ENCODE assay signal across 20 cellular contexts in genomic region chr5:88193896-88194295, GRCh38.
DNase-seq lines count a peak whose midpoint lies in the region; ATAC-seq, FAIRE-seq and TF ChIP-seq lines count a peak whose summit lies in the region.
"Had no signal": no experiment of that assay in that cellular context is flagged by ENCODE, and none has a peak within 500 bp of the region (broad histone marks: within the 10 kb centered on the region; RNA-seq: fewer than 3 reads in every experiment).

No MANE protein-coding gene starts in this region.

- POLR2A ChIA-PET in IMR-90 (lab: Charles Lee; ENCODE audit: unreplicated experiment): no interaction called here
- POLR2A ChIA-PET in H1 (lab: Charles Lee; ENCODE audit: partially characterized antibody): no interaction called here

- intact Hi-C loops in IMR-90 (cut with micrococcal nuclease): no loop called here

- H3K79me1 ChIP-seq in IMR-90 (ENCODE audit: low read depth in 1 of 2, low read length in 2 of 2): no peaks in the 10 kb centered on the region
- no peaks in the 10 kb centered on the region for H3K79me1 ChIP-seq in H1 (ENCODE audit: low read depth, low read length)

- no peaks in the 10 kb centered on the region for H3K79me2 ChIP-seq in H1 (ENCODE audit: control insufficient read depth in 1 of 2, insufficient read depth in 2 of 2, low read length in 2 of 2)

- H2BK5ac ChIP-seq in IMR-90 (ENCODE audit: low read depth, low read length, poor library complexity, severe bottlenecking): no peak overlapping the region
- no peak overlapping the region for H2BK5ac ChIP-seq in H1 (ENCODE audit: low read depth, low read length)

- H3K56ac ChIP-seq in IMR-90 (ENCODE audit: extremely low read depth, insufficient read depth, low read length) (no peak overlapping the region), H1 (replicated peaks; ENCODE audit: insufficient read length, low read depth, low read length) (no peak overlapping the region)

- no peak for FAIRE-seq in H1 (lab: Jason Lieb, UNC)
- FAIRE-seq: GM18507 had no signal

- H2AFZ ChIP-seq in IMR-90 (replicated peaks; ENCODE audit: low read length, poor library complexity): no peak overlapping the region
- no peak overlapping the region for H2AFZ ChIP-seq in H1 (ENCODE audit: low read length)

- H3K9me3 ChIP-seq in IMR-90 (ENCODE audit: control insufficient read depth, insufficient read depth, low read length) (peaks cover 6% of the 10 kb centered on the region; the same call in 1 of the 2 replicates), H1 (ENCODE audit: insufficient read depth in 2 of 2, low read depth in 1 of 2, low read length in 1 of 2) (peaks cover under 1 to 4% of the 10 kb centered on the region in 2 experiments; a peak in 2 of 4 replicates)

- H2BK120ac ChIP-seq in IMR-90 (ENCODE audit: low read depth, low read length): no peak overlapping the region
- H2BK120ac ChIP-seq in H1 (replicated peaks; ENCODE audit: low read depth, low read length): no peak overlapping the region

- dilution Hi-C loops in IMR-90 (cut with HindIII; ENCODE audit: low sequenced_read_pairs, unreplicated experiment): no loop called here

- H3K4me2 ChIP-seq in IMR-90 (ENCODE audit: low read depth, low read length) (no peak overlapping the region), H1 (ENCODE audit: insufficient read depth in 1 of 2, low read depth in 2 of 2, low read length in 2 of 2) (no peak overlapping the region)

- no peak for TF ChIP-seq EP300 in H1 (IDR thresholded peaks at IDR 0.05; ENCODE audit: borderline replicate concordance in 1 of 2, low read depth in 2 of 2, low read length in 2 of 2)

- TF ChIP-seq RAD21 in IMR-90 (IDR thresholded peaks at IDR 0.05; ENCODE audit: low read length): no peak
- TF ChIP-seq RAD21 in H1 (IDR thresholded peaks at IDR 0.05 in 1 of 2, conservative IDR thresholded peaks at IDR 0.05 in 1 of 2; ENCODE audit: low read depth in 2 of 2, low read length in 2 of 2): no peak

- TF ChIP-seq POLR2A in IMR-90 (IDR thresholded peaks at IDR 0.05; ENCODE audit: low read depth, low read length) (no peak), NB4 (IDR thresholded peaks at IDR 0.05; ENCODE audit: extremely low read depth, insufficient read length) (no peak), H1 (IDR thresholded peaks at IDR 0.05; ENCODE audit: control extremely low read depth in 1 of 2, low read depth in 2 of 2, low read length in 2 of 2) (no peak)

- H4K5ac ChIP-seq in IMR-90 (ENCODE audit: low read depth, low read length) (no peak overlapping the region), H1 (ENCODE audit: insufficient read length, low read depth, low read length) (no peak overlapping the region)

- H3K27ac ChIP-seq in IMR-90 (ENCODE audit: insufficient read depth, low read length) (no peak overlapping the region), H1 (ENCODE audit: low read depth, low read length) (no peak overlapping the region), foreskin keratinocyte (no peak overlapping the region)
- H3K27ac ChIP-seq: SK-N-MC had no signal

- H4K91ac ChIP-seq in IMR-90 (ENCODE audit: insufficient read depth, low read depth, low read length) (no peak overlapping the region), H1 (replicated peaks; ENCODE audit: insufficient read length, low read length) (no peak overlapping the region)

- H2AK5ac ChIP-seq in IMR-90 (ENCODE audit: low read depth, low read length) (no peak overlapping the region), H1 (ENCODE audit: low read depth, low read length) (no peak overlapping the region)

- no TSS peak for BruUV-seq in IMR-90 (replicated peaks; lab: Mats Ljungman, UMichigan)

- no peaks in the 10 kb centered on the region for H3K9me1 ChIP-seq in IMR-90 (ENCODE audit: insufficient read depth, low read length)

- H2BK20ac ChIP-seq in IMR-90 (ENCODE audit: low read depth, low read length): no peak overlapping the region
- H2BK20ac ChIP-seq in H1 (ENCODE audit: low read length): no peak overlapping the region

- no peak overlapping the region for H3K18ac ChIP-seq in IMR-90 (ENCODE audit: low read depth, low read length)
- H3K18ac ChIP-seq in H1 (ENCODE audit: extremely low read depth, low read length): no peak overlapping the region

- H4K20me1 ChIP-seq in IMR-90 (ENCODE audit: insufficient read depth, low read length): no peaks in the 10 kb centered on the region
- no peaks in the 10 kb centered on the region for H4K20me1 ChIP-seq in H1 (replicated peaks in 1 of 2; ENCODE audit: control insufficient read depth in 1 of 2, insufficient read depth in 2 of 2, low read length in 2 of 2)

- no peaks in the 10 kb centered on the region for H3K23me2 ChIP-seq in H1 (ENCODE audit: low read depth, low read length)

- no peak overlapping the region for H3K14ac ChIP-seq in IMR-90 (replicated peaks; ENCODE audit: low read depth, low read length)
- no peak overlapping the region for H3K14ac ChIP-seq in H1 (ENCODE audit: insufficient read length)

- peak; percentile 20 for DNase-seq in GF-D8 (lab: John Stamatoyannopoulos, UW)
- DNase-seq in IMR-90: no peak
- peak; percentile 39 for DNase-seq in NB4 (ENCODE audit: low read depth)
- DNase-seq in H1 (ENCODE audit: low read depth in 1 of 2, low spot score in 2 of 2): no peak
- no peak for DNase-seq in foreskin keratinocyte
- no peak for DNase-seq in stimulated activated CD4-positive, alpha-beta T cell treated with anti-CD3 and anti-CD28 coated beads, Interleukin-12 subunit alpha, Interleukin-12 subunit beta, amount 100 ng/mL, for 4 hours
- DNase-seq: CD8-positive, alpha-beta T cell; H9; Kasumi-1; NCI-H1105 treated with DMSO at 0.1 percent for 48 hours; NCI-H2029 treated with DMSO at 0.1 percent for 48 hours; NCI-H2171; NCI-H345; NCI-H524; NCI-H774; NK-92 treated with Interleukin-12 subunit alpha and Interleukin-12 subunit beta, amount 100 ng/mL, for 24 hours; Right ventricle myocardium superior had no signal

- WGBS in IMR-90 (ENCODE audit: extremely low coverage in 2 of 2, insufficient read length in 1 of 2), 2 experiments: no CpG with 5 or more reads among the region's 3 CpGs
- 91% methylated on average over 3 of the region's 3 CpGs; no CpG with 5 or more reads in 1 of the 2 experiments for WGBS in H1 (ENCODE audit: extremely low coverage in 1 of 2, insufficient coverage in 1 of 2, insufficient read length in 1 of 2, insufficient replicate concordance in 2 of 2, low coverage in 1 of 2, low lambda C conversion rate in 2 of 2, missing lambda C conversion rate in 1 of 2), 2 experiments

- H3K4me3 ChIP-seq in IMR-90 (ENCODE audit: insufficient read depth, low read depth, low read length): no peak overlapping the region
- no peak overlapping the region for H3K4me3 ChIP-seq in NB4 (ENCODE audit: low read depth, low read length)
- H3K4me3 ChIP-seq in H1 (ENCODE audit: extremely low read depth in 1 of 4, insufficient read depth in 2 of 4, low read depth in 3 of 4, low read length in 4 of 4): no peak overlapping the region
- H3K4me3 ChIP-seq: SK-N-MC had no signal

- no peak overlapping the region for H3K23ac ChIP-seq in IMR-90 (ENCODE audit: low read depth, low read length)
- no peak overlapping the region for H3K23ac ChIP-seq in H1 (ENCODE audit: insufficient read length)

- H4K8ac ChIP-seq in IMR-90 (ENCODE audit: low read depth in 2 of 2, low read length in 2 of 2) (no peak overlapping the region), H1 (ENCODE audit: extremely low read depth, insufficient read depth, low read length) (no peak overlapping the region)

- no peak overlapping the region for H3K4ac ChIP-seq in IMR-90 (ENCODE audit: low read depth, low read length)
- H3K4ac ChIP-seq in H1 (replicated peaks; ENCODE audit: insufficient read length, low read depth, low read length): no peak overlapping the region

- H3K36me3 ChIP-seq in IMR-90 (ENCODE audit: control insufficient read depth, insufficient read depth, low read length) (peaks cover 6% of the 10 kb centered on the region), H1 (ENCODE audit: control insufficient read depth in 2 of 4, insufficient read depth in 4 of 4, low read length in 3 of 4) (peaks cover 0 to 11% (median 2%) of the 10 kb centered on the region in 4 experiments; a peak in 5 of 8 replicates)

- no peak overlapping the region for H2AK9ac ChIP-seq in IMR-90 (replicated peaks; ENCODE audit: low read depth, low read length, poor library complexity)

- H3K27me3 ChIP-seq in IMR-90 (ENCODE audit: control insufficient read depth, insufficient read depth, low read length) (no peaks in the 10 kb centered on the region), H1 (replicated peaks in 1 of 4; ENCODE audit: control insufficient read depth in 3 of 4, extremely low read depth in 1 of 4, insufficient read depth in 3 of 4, low read length in 3 of 4) (no peaks in the 10 kb centered on the region), foreskin keratinocyte (no peaks in the 10 kb centered on the region)

- TF ChIP-seq CTCF in IMR-90 (conservative IDR thresholded peaks at IDR 0.05; ENCODE audit: low read depth, low read length) (no peak), NB4 (IDR thresholded peaks at IDR 0.05; ENCODE audit: low read depth, low read length) (no peak), H1 (IDR thresholded peaks at IDR 0.05; ENCODE audit: control extremely low read depth in 1 of 3, insufficient read depth in 1 of 3, low read depth in 1 of 3, low read length in 3 of 3) (no peak), foreskin keratinocyte (conservative IDR thresholded peaks at IDR 0.05) (no peak)

- H3K4me1 ChIP-seq in IMR-90 (ENCODE audit: control insufficient read depth, insufficient read depth, low read length) (no peaks in the 10 kb centered on the region), H1 (replicated peaks in 1 of 4; ENCODE audit: control insufficient read depth in 3 of 4, insufficient read depth in 4 of 4, low read length in 3 of 4) (peaks cover 0 to 2% (median 0%) of the 10 kb centered on the region in 4 experiments; a peak in 1 of 7 replicates), foreskin keratinocyte (no peaks in the 10 kb centered on the region)

- H3K9ac ChIP-seq in IMR-90 (ENCODE audit: low read depth, low read length) (no peak overlapping the region), H1 (replicated peaks in 1 of 4; ENCODE audit: extremely low read depth in 1 of 4, low read depth in 3 of 4, low read length in 3 of 4) (no peak overlapping the region)

- ATAC-seq in IMR-90 (ENCODE audit: low read depth) (no peak), GM21360 (IDR thresholded peaks at IDR 0.05; ENCODE audit: unreplicated experiment) (no peak), foreskin keratinocyte (no peak)
- ATAC-seq: CD8-positive, alpha-beta T cell had no signal

- CTCF ChIA-PET in IMR-90 (lab: Yijun Ruan, JAX) (no interaction called here), H1 (lab: Charles Lee; ENCODE audit: partially characterized antibody) (interaction anchor here (1.6 kb wide), 1 partner anchor 48 kb away, joined by 3 read pairs; no protein-coding TSS in a partner anchor)

- in situ Hi-C loops in IMR-90 (cut with MboI; ENCODE audit: low sequenced_read_pairs): no loop called here

- no peak overlapping the region for H2BK15ac ChIP-seq in IMR-90 (ENCODE audit: low read depth, low read length)
- H2BK15ac ChIP-seq in H1 (ENCODE audit: low read length): no peak overlapping the region

- H2BK12ac ChIP-seq in H1 (ENCODE audit: low read depth, low read length): no peak overlapping the region

TF ChIP-seq in IMR-90, 13 proteins besides CTCF, POLR2A, EP300 and RAD21 (continues in another document):
- TF ChIP-seq CEBPB (IDR thresholded peaks at IDR 0.05; ENCODE audit: low read depth, low read length): peak; percentile 61

TF ChIP-seq in H1, 55 proteins besides CTCF, POLR2A, EP300 and RAD21 (continues in another document):
- peak; percentile 33; the same call in 1 of the 2 replicates for TF ChIP-seq CEBPB (IDR thresholded peaks at IDR 0.05; ENCODE audit: low read depth, low read length)

Comparison
In these comparisons a context has a peak if more than half of its experiments do, and no peak if none do; other contexts are left out.
1. DNase-seq: peak in GF-D8 (single experiment) and NB4 (single experiment); none in IMR-90 (single experiment), H1 (0 of 2), foreskin keratinocyte (0 of 2) and stimulated activated CD4-positive, alpha-beta T cell treated with anti-CD3 and anti-CD28 coated beads, Interleukin-12 subunit alpha, Interleukin-12 subunit beta, amount 100 ng/mL, for 4 hours (single experiment).